Comparison of ENCODE assay signal across 1 cellular context in genomic region chr14:74942164-74942563, GRCh38.
TF ChIP-seq lines count a peak whose summit lies in the region.

No MANE protein-coding gene starts in this region.

TF ChIP-seq in SK-N-SH, 30 proteins besides CTCF, POLR2A, EP300 and RAD21 (continued from another document):
- TF ChIP-seq IRF3 (IDR thresholded peaks at IDR 0.05; ENCODE audit: low read depth, low read length) (no peak), SIN3A (IDR thresholded peaks at IDR 0.05; ENCODE audit: borderline replicate concordance, low read depth, low read length) (no peak), MEF2A (IDR thresholded peaks at IDR 0.05; ENCODE audit: borderline replicate concordance, low read depth) (no peak)
